25 cellular contexts compared by ENCODE assay signal in the genomic region with DNA sequence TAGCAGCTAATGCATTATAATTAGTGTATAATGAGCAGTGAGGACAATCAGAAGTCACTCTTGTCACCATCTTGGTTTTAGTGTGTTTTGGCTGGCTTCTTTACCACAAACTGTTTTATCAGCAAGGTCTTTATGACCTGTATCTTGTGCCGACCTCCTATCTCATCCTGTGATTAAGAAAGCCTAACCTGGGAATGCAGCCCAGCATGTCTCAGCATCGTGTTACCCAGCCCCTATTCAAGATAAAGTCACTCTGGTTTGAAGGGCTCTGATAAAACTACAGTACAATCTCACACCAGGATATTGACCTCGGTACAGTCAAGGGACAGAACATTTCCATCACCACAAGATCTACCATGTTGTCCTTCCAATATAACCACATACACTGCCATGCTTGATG.
"Had no signal": no experiment of that assay in that cellular context is flagged by ENCODE, and none has a peak within 500 bp of the region (broad histone marks: within the 10 kb centered on the region; RNA-seq: fewer than 3 reads in every experiment).

No MANE protein-coding gene starts in this region.

- H3K4me3 ChIP-seq: colonic mucosa, esophagus muscularis mucosa, gastrocnemius medialis, heart right ventricle, left lung, lower lobe of right lung had no signal

- FAIRE-seq: endometrium, islet of Langerhans, keratinocyte had no signal

- H3K4me1 ChIP-seq: colonic mucosa, esophagus muscularis mucosa, gastrocnemius medialis, heart right ventricle, left lung, lower lobe of right lung had no signal

- H3K36me3 ChIP-seq: colonic mucosa, esophagus muscularis mucosa, gastrocnemius medialis, heart right ventricle, left lung, lower lobe of right lung had no signal

- DNase-seq: colonic mucosa; cortex of kidney; effector CD8-positive, alpha-beta T cell; effector memory CD8-positive, alpha-beta T cell; endodermal cell; foreskin fibroblast; foreskin melanocyte; gastrocnemius medialis; glutamatergic neuron; head of caudate nucleus; heart right ventricle; hippocampal formation; left cardiac atrium; left lung; left ventricle myocardium superior; lower lobe of right lung; mesenchymal stem cell; midbrain; naive thymus-derived CD4-positive, alpha-beta T cell; natural killer cell had no signal

- H3K27ac ChIP-seq: colonic mucosa, epithelial cell of prostate, esophagus muscularis mucosa, gastrocnemius medialis, heart right ventricle, left lung, lower lobe of right lung had no signal

- H3K27me3 ChIP-seq: colonic mucosa, esophagus muscularis mucosa, gastrocnemius medialis, heart right ventricle, left lung had no signal

- ATAC-seq: effector memory CD8-positive, alpha-beta T cell; gastrocnemius medialis; heart right ventricle; left lung; left ventricle myocardium superior; lower lobe of right lung; naive thymus-derived CD4-positive, alpha-beta T cell; natural killer cell had no signal
